ENCODE assay signal across 12 cellular contexts in genomic region chr17:58503134-58503533, GRCh38. TPM values are rescaled to one million over a fixed set of nuclear protein-coding genes. Genes with fewer than 3 reads are reported as not detected.
A peak's percentile ranks its signal among the peaks of the same experiment; 100 is the strongest.
DNase-seq lines count a peak whose midpoint lies in the region; ATAC-seq, FAIRE-seq and TF ChIP-seq lines count a peak whose summit lies in the region.
"Not testable (repeated sequence)": the region's sequence is repeated elsewhere in the genome, so short reads cannot be mapped to it uniquely, and the experiment has no call there.
"Had no signal": no experiment of that assay in that cellular context is flagged by ENCODE, and none has a peak within 500 bp of the region (broad histone marks: within the 10 kb centered on the region; RNA-seq: fewer than 3 reads in every experiment).

No MANE protein-coding gene starts in this region.

- not testable (repeated sequence) for TF ChIP-seq EP300 in GM12878 (IDR thresholded peaks at IDR 0.05; ENCODE audit: borderline replicate concordance in 1 of 2, control insufficient read depth in 1 of 2, low read depth in 2 of 2, low read length in 2 of 2)

- H3K36me3 ChIP-seq in GM12878 (ENCODE audit: control insufficient read depth in 2 of 2, insufficient read depth in 2 of 2, low read length in 1 of 2) = peaks cover 19 to 62% of the 10 kb centered on the region in 2 experiments
- not testable (repeated sequence) for H3K36me3 ChIP-seq in testis (ENCODE audit: low read depth, missing control alignments)

- H3K79me2 ChIP-seq in GM12878 (ENCODE audit: control insufficient read depth, insufficient read depth, low read length) = not testable (repeated sequence)

- DNase-seq in HTR-8/SVneo (ENCODE audit: insufficient read length, low spot score); GM12878 (ENCODE audit: low read depth, low spot score); memory B cell (ENCODE audit: low spot score in 2 of 2); neural crest cell (ENCODE audit: low read depth, low spot score); stimulated activated effector memory CD8-positive, alpha-beta T cell treated with anti-CD3 and anti-CD28 coated beads, Interleukin-12 subunit alpha, Interleukin-12 subunit beta, amount 100 ng/mL, for 72 hours (ENCODE audit: low spot score in 2 of 2): not testable (repeated sequence)
- DNase-seq in activated CD8-positive, alpha-beta memory T cell treated with anti-CD3 and anti-CD28 coated beads, Interleukin-2, amount 50 U/mL, for 48 hours = peak; percentile 15
- DNase-seq in testis = peak; percentile 76

- RAD21 ChIA-PET in GM12878 (lab: Charles Lee; ENCODE audit: unreplicated experiment) = interaction anchor here (0.6 kb wide), 1 partner anchor 72 kb away, joined by 3 read pairs; no protein-coding TSS in a partner anchor

- FAIRE-seq in HTR-8/SVneo (lab: Jason Lieb, UNC) (peak; percentile 44), GM12878 (lab: Jason Lieb, UNC) (peak; percentile 41)

- H3K4me3 ChIP-seq in GM12878, testis: not testable (repeated sequence)

- POLR2A ChIA-PET in GM12878 (lab: Charles Lee) = not testable (repeated sequence)

- H3K4me3 Mint-ChIP-seq in memory B cell; neural crest cell; stimulated activated effector memory CD8-positive, alpha-beta T cell treated with anti-CD3 and anti-CD28 coated beads, Interleukin-12 subunit alpha, Interleukin-12 subunit beta, amount 100 ng/mL, for 72 hours: not testable (repeated sequence)

- H3K27me3 ChIP-seq in GM12878 (replicated peaks in 1 of 2; ENCODE audit: control insufficient read depth in 2 of 2, insufficient read depth in 2 of 2, low read length in 1 of 2); testis: not testable (repeated sequence)

- peaks cover 15% of the 10 kb centered on the region for H3K4me1 Mint-ChIP-seq in memory B cell
- not testable (repeated sequence) for H3K4me1 Mint-ChIP-seq in neural crest cell; stimulated activated effector memory CD8-positive, alpha-beta T cell treated with anti-CD3 and anti-CD28 coated beads, Interleukin-12 subunit alpha, Interleukin-12 subunit beta, amount 100 ng/mL, for 72 hours

- 99% methylated on average over 6 of the region's 6 CpGs for WGBS in GM12878 (ENCODE audit: insufficient coverage, insufficient replicate concordance, low lambda C conversion rate, missing lambda C conversion rate)
- WGBS in testis, 2 donors = 55 to 68% methylated on average over 6 of the region's 6 CpGs

- not testable (repeated sequence) for TF ChIP-seq RAD21 in GM12878 (IDR thresholded peaks at IDR 0.05; ENCODE audit: insufficient read depth, low read depth, low read length)

- not testable (repeated sequence) for H3K9me3 ChIP-seq in GM12878 (replicated peaks; ENCODE audit: control insufficient read depth, insufficient read depth, low read length); testis

- SMC1A ChIA-PET in GM12878 (lab: Charles Lee; ENCODE audit: uncharacterized antibody, unreplicated experiment) = interaction anchor here (1.3 to 4.0 kb wide), 2 partner anchors 11 to 16 kb away, joined by 3 to 22 read pairs; partner anchors contain the start of gene MTMR4

- H3K4me2 ChIP-seq in GM12878 (ENCODE audit: control insufficient read depth, insufficient read depth) = not testable (repeated sequence)

- TF ChIP-seq POLR2A in GM12878 (IDR thresholded peaks at IDR 0.05; ENCODE audit: low read depth, low read length); testis (IDR thresholded peaks at IDR 0.05): not testable (repeated sequence)

- in situ Hi-C loops in GM12878 (cut with MboI) = not testable (repeated sequence)

- not testable (repeated sequence) for H3K9me3 Mint-ChIP-seq in memory B cell; neural crest cell; stimulated activated effector memory CD8-positive, alpha-beta T cell treated with anti-CD3 and anti-CD28 coated beads, Interleukin-12 subunit alpha, Interleukin-12 subunit beta, amount 100 ng/mL, for 72 hours

- H3K27me3 Mint-ChIP-seq in memory B cell; neural crest cell (ENCODE audit: low read depth): not testable (repeated sequence)

- H3K27ac Mint-ChIP-seq in memory B cell (peak overlapping the region; percentile 38), neural crest cell (ENCODE audit: unreplicated experiment) (peak overlapping the region; percentile 86)
- peak overlapping the region; percentile 83 for H3K27ac Mint-ChIP-seq in stimulated activated effector memory CD8-positive, alpha-beta T cell treated with anti-CD3 and anti-CD28 coated beads, Interleukin-12 subunit alpha, Interleukin-12 subunit beta, amount 100 ng/mL, for 72 hours

- peaks cover 20% of the 10 kb centered on the region for H3K4me1 ChIP-seq in GM12878 (ENCODE audit: control insufficient read depth, insufficient read depth, low read length)
- peaks cover 33% of the 10 kb centered on the region for H3K4me1 ChIP-seq in testis

- peaks cover 32% of the 10 kb centered on the region for H3K36me3 Mint-ChIP-seq in memory B cell
- H3K36me3 Mint-ChIP-seq in neural crest cell (ENCODE audit: low read depth) = peaks cover 12% of the 10 kb centered on the region
- peaks cover 97% of the 10 kb centered on the region for H3K36me3 Mint-ChIP-seq in stimulated activated effector memory CD8-positive, alpha-beta T cell treated with anti-CD3 and anti-CD28 coated beads, Interleukin-12 subunit alpha, Interleukin-12 subunit beta, amount 100 ng/mL, for 72 hours

- CTCF ChIA-PET in GM12878 (lab: Yijun Ruan, JAX) = not testable (repeated sequence)

- H2AFZ ChIP-seq in GM12878 (ENCODE audit: control insufficient read depth, low read depth, low read length) = not testable (repeated sequence)

- not testable (repeated sequence) for H3K27ac ChIP-seq in GM12878 (ENCODE audit: control insufficient read depth, insufficient read depth)
- H3K27ac ChIP-seq in testis = peak overlapping the region; percentile 53 to 79

- intact Hi-C loops in GM12878 (cut with micrococcal nuclease; ENCODE audit: unreplicated experiment); testis (cut with DNase I; ENCODE audit: low total_unique reads): not testable (repeated sequence)

- H4K20me1 ChIP-seq in GM12878 (ENCODE audit: control insufficient read depth, insufficient read depth) = not testable (repeated sequence)

- H3K9ac ChIP-seq in GM12878 (ENCODE audit: control insufficient read depth, insufficient read depth, low read length) = not testable (repeated sequence)

- TF ChIP-seq CTCF in GM12878 (IDR thresholded peaks at IDR 0.05 in 2 of 3, conservative IDR thresholded peaks at IDR 0.05 in 1 of 3; ENCODE audit: control insufficient read depth in 2 of 3, extremely low read depth in 1 of 3, insufficient read depth in 1 of 3, low read depth in 3 of 3, low read length in 3 of 3); neural crest cell (conservative IDR thresholded peaks at IDR 0.05); testis (IDR thresholded peaks at IDR 0.05): not testable (repeated sequence)

- ATAC-seq in GM12878; memory B cell (ENCODE audit: low read depth); stimulated activated effector memory CD8-positive, alpha-beta T cell treated with anti-CD3 and anti-CD28 coated beads, Interleukin-12 subunit alpha, Interleukin-12 subunit beta, amount 100 ng/mL, for 72 hours: not testable (repeated sequence)

- BruUV-seq in GM12878 (replicated peaks; lab: Mats Ljungman, UMichigan) = not testable (repeated sequence)

RNA-seq across cellular contexts. Expression of gene MTMR4, which starts 11.3 kb away (rescaled TPM):
- 173 and 186 TPM in 2 replicates for total RNA-seq in GM12878 (2013; cell fraction: nucleolus; rRNA removed)
- total RNA-seq in GM12878 (2014; rRNA removed) = 81.1 and 83.1 TPM in 2 replicates
- 51.5 and 52.3 TPM in 2 replicates for total RNA-seq in GM12878 (2014; rRNA removed; fragmentation: Illumina TruSeq; extraction: Trizol)
- total RNA-seq in GM12878 (2021) = 87.2 and 87.6 TPM in 2 replicates
- 34.0 TPM for polyA plus RNA-seq in GM12878 (2011; ENCODE audit: low read depth)
- polyA plus RNA-seq in GM12878 (2011; rRNA removed) = 92.3 and 127 TPM in 2 replicates
- polyA plus RNA-seq in GM12878 (2011; cell fraction: cytosol; rRNA removed) = 96.3 and 103 TPM in 2 replicates
- 175 and 180 TPM in 2 replicates for polyA plus RNA-seq in GM12878 (2011; cell fraction: nucleus; rRNA removed)
- 41.9 and 43.4 TPM in 2 replicates for polyA plus RNA-seq in GM12878 (2012)
- 52.0 and 54.2 TPM in 2 replicates for polyA plus RNA-seq in GM12878 (2014; fragmentation: Illumina TruSeq; extraction: Trizol)
- polyA plus RNA-seq in GM12878 (2014; fragmentation: Nextera tagmentation; extraction: Ambion mirVana) = 10 to 100 TPM; 12.8 to 15.3 TPM
- polyA plus RNA-seq in GM12878 (2014; rRNA removed) = 62.4 TPM in 2 replicates
- polyA plus RNA-seq in GM12878 (2016; fragmentation: Nextera tagmentation; extraction: Ambion mirVana) = 10 to 100 TPM; 42.0 to 47.9 TPM
- 319 and 364 TPM in 2 replicates for polyA minus RNA-seq in GM12878 (2011; rRNA and poly(A)+ RNA removed)
- 60.8 and 65.5 TPM in 2 replicates for polyA minus RNA-seq in GM12878 (2011; cell fraction: cytosol; rRNA and poly(A)+ RNA removed)
- polyA minus RNA-seq in GM12878 (2011; cell fraction: nucleus; rRNA and poly(A)+ RNA removed) = 45.1 and 70.1 TPM in 2 replicates
- 97.4 and 102 TPM in 2 replicates for total RNA-seq in neural crest cell
- total RNA-seq in testis = 100 to 1,000 TPM; 146 to 183 TPM
- polyA plus RNA-seq in testis (ENCODE audit: insufficient read depth, low read depth, low replicate concordance) = 59.3 TPM

RNA-seq across cellular contexts. Expression of gene HSF5, which starts 14.9 kb away (rescaled TPM):
- total RNA-seq in GM12878 (2013; cell fraction: nucleolus; rRNA removed) = 0.15 and 0.22 TPM in 2 replicates
- total RNA-seq in GM12878 (2014; rRNA removed) (0.11 TPM in 1 of 2 replicates, not detected in the other), GM12878 (2014; rRNA removed; fragmentation: Illumina TruSeq; extraction: Trizol) (0.04 and 0.09 TPM in 2 replicates), GM12878 (2021) (0.13 and 0.18 TPM in 2 replicates), neural crest cell (0.05 and 0.11 TPM in 2 replicates), testis (10 to 100 TPM; 40.0 to 57.8 TPM)
- polyA plus RNA-seq in GM12878 (2011; ENCODE audit: low read depth) = 0.05 TPM
- polyA plus RNA-seq in GM12878 (2011; rRNA removed) (not detected in 2 replicates), GM12878 (2014; fragmentation: Illumina TruSeq; extraction: Trizol) (0.12 and 0.14 TPM in 2 replicates), GM12878 (2014; fragmentation: Nextera tagmentation; extraction: Ambion mirVana) (under 1 TPM; 0.02 to 0.04 TPM), GM12878 (2014; rRNA removed) (0.03 and 0.08 TPM in 2 replicates), GM12878 (2016; fragmentation: Nextera tagmentation; extraction: Ambion mirVana) (not detected), testis (ENCODE audit: insufficient read depth, low read depth, low replicate concordance) (119 TPM)
- polyA plus RNA-seq in GM12878 (2011; cell fraction: cytosol; rRNA removed) = not detected in 2 replicates
- polyA plus RNA-seq in GM12878 (2011; cell fraction: nucleus; rRNA removed) = 0.03 TPM in 1 of 2 replicates, not detected in the other
- polyA plus RNA-seq in GM12878 (2012) = 0.05 and 0.11 TPM in 2 replicates
- polyA minus RNA-seq in GM12878 (2011; rRNA and poly(A)+ RNA removed) = 0.07 and 0.10 TPM in 2 replicates
- polyA minus RNA-seq in GM12878 (2011; cell fraction: cytosol; rRNA and poly(A)+ RNA removed) = not detected in 2 replicates
- 0.12 and 0.38 TPM in 2 replicates for polyA minus RNA-seq in GM12878 (2011; cell fraction: nucleus; rRNA and poly(A)+ RNA removed)
- total RNA-seq: A172, H4, H9 had no signal
- polyA plus RNA-seq: BJ, GM23338 had no signal

Comparison
In these comparisons a context has a peak if more than half of its experiments do, and no peak if none do; other contexts are left out.
1. RNA of gene HSF5, which starts 14.9 kb away (total RNA-seq): 40.0 to 57.8 TPM in testis; 0.05 to 0.11 TPM in neural crest cell and 0.04 to 0.22 TPM in GM12878; every median in the first group is over 10 times any median in the second.
2. Peak in every context shown above with its lines, with median percentiles within 50 percentile points of each other: H3K27ac Mint-ChIP-seq.